1 cellular context compared by ENCODE assay signal in genomic region chr17:31541559-31541958, GRCh38.
TF ChIP-seq lines count a peak whose summit lies in the region.

No MANE protein-coding gene starts in this region.

TF ChIP-seq in H1, 55 proteins besides CTCF, POLR2A, EP300 and RAD21:
- no peak for TF ChIP-seq CHD7 (IDR thresholded peaks at IDR 0.05; ENCODE audit: insufficient replicate concordance, low read length)
